ENCODE assay signal across 1 cellular context in genomic region chr16:71600822-71601221, GRCh38.
TF ChIP-seq lines count a peak whose summit lies in the region.

No MANE protein-coding gene starts in this region.

TF ChIP-seq in HepG2, 621 proteins besides CTCF, POLR2A, EP300 and RAD21 (continued from another document and continues in another):
- TF ChIP-seq TRAFD1 (CRISPR knock-in tag; IDR thresholded peaks at IDR 0.05; ENCODE audit: borderline replicate concordance) (no peak), UBTF (CRISPR knock-in tag; IDR thresholded peaks at IDR 0.05) (no peak), SMC3 (IDR thresholded peaks at IDR 0.05; ENCODE audit: low read length) (peak; percentile 75), ATF1 (CRISPR knock-in tag; IDR thresholded peaks at IDR 0.05) (no peak), ZNF446 (CRISPR knock-in tag; IDR thresholded peaks at IDR 0.05) (no peak), ZNF124 (CRISPR knock-in tag; IDR thresholded peaks at IDR 0.05) (no peak; the same call in 1 of the 2 replicates), STAG1 (CRISPR knock-in tag; IDR thresholded peaks at IDR 0.05) (peak; percentile 80), MNT (IDR thresholded peaks at IDR 0.05) (no peak), FOXA3 (CRISPR knock-in tag; IDR thresholded peaks at IDR 0.05) (0 out of 2 replicates have a peak, but pooled peaks have one; percentile 53), HCFC1 (IDR thresholded peaks at IDR 0.05; ENCODE audit: low read depth, low read length) (no peak), HNRNPL (IDR thresholded peaks at IDR 0.05; ENCODE audit: low read depth, low read length) (no peak), MXD1 (CRISPR knock-in tag; IDR thresholded peaks at IDR 0.05) (no peak), GRHL1 (CRISPR knock-in tag; conservative IDR thresholded peaks at IDR 0.05) (no peak), NFYB (CRISPR knock-in tag; IDR thresholded peaks at IDR 0.05) (no peak), POLR2G (IDR thresholded peaks at IDR 0.05; ENCODE audit: low read depth, low read length) (no peak), ZNF709 (CRISPR knock-in tag; IDR thresholded peaks at IDR 0.05) (no peak), ZBTB2 (CRISPR knock-in tag; IDR thresholded peaks at IDR 0.05; ENCODE audit: low read depth) (no peak), KAT7 (CRISPR knock-in tag; IDR thresholded peaks at IDR 0.05; ENCODE audit: borderline replicate concordance) (no peak), ZNF180 (CRISPR knock-in tag; IDR thresholded peaks at IDR 0.05; ENCODE audit: borderline replicate concordance, low read depth) (no peak), TCF7 (IDR thresholded peaks at IDR 0.05; ENCODE audit: low read depth) (no peak), ZNF878 (CRISPR knock-in tag; IDR thresholded peaks at IDR 0.05) (no peak), TFDP2 (CRISPR knock-in tag; IDR thresholded peaks at IDR 0.05) (no peak), ZNF547 (CRISPR knock-in tag; IDR thresholded peaks at IDR 0.05) (peak; percentile 29; the same call in 1 of the 2 replicates), FOXJ3 (CRISPR knock-in tag; IDR thresholded peaks at IDR 0.05; ENCODE audit: borderline replicate concordance) (no peak), NFRKB (IDR thresholded peaks at IDR 0.05) (no peak), IKZF5 (CRISPR knock-in tag; IDR thresholded peaks at IDR 0.05) (peak; percentile 45; the same call in 1 of the 2 replicates), ZNF121 (CRISPR knock-in tag; IDR thresholded peaks at IDR 0.05) (no peak), ZNF362 (CRISPR knock-in tag; IDR thresholded peaks at IDR 0.05; ENCODE audit: borderline replicate concordance) (peak; percentile 67; the same call in 1 of the 2 replicates), YEATS4 (CRISPR knock-in tag; IDR thresholded peaks at IDR 0.05; ENCODE audit: borderline replicate concordance) (no peak), TP53 (CRISPR knock-in tag; conservative IDR thresholded peaks at IDR 0.05) (no peak), E2F2 (CRISPR knock-in tag; IDR thresholded peaks at IDR 0.05; ENCODE audit: borderline replicate concordance) (no peak), KLF15 (CRISPR knock-in tag; IDR thresholded peaks at IDR 0.05; ENCODE audit: borderline replicate concordance) (no peak), ZBTB1 (CRISPR knock-in tag; IDR thresholded peaks at IDR 0.05; ENCODE audit: borderline replicate concordance) (no peak), CBFB (CRISPR knock-in tag; IDR thresholded peaks at IDR 0.05) (no peak), NR3C1 (CRISPR knock-in tag; IDR thresholded peaks at IDR 0.05) (no peak), GPN1 (CRISPR knock-in tag; IDR thresholded peaks at IDR 0.05; ENCODE audit: borderline replicate concordance) (no peak), ZNF550 (CRISPR knock-in tag; IDR thresholded peaks at IDR 0.05; ENCODE audit: borderline replicate concordance) (no peak), DNMT1 (CRISPR knock-in tag; IDR thresholded peaks at IDR 0.05) (no peak), FIP1L1 (IDR thresholded peaks at IDR 0.05; ENCODE audit: borderline replicate concordance, insufficient read depth, low read depth, low read length) (no peak), ARID3A (IDR thresholded peaks at IDR 0.05; ENCODE audit: low read depth, low read length) (no peak), ZNF589 (CRISPR knock-in tag; conservative IDR thresholded peaks at IDR 0.05) (no peak), ELF1 (CRISPR knock-in tag; IDR thresholded peaks at IDR 0.05) (no peak), TCF12 (IDR thresholded peaks at IDR 0.05) (no peak), TCF12 (CRISPR knock-in tag; IDR thresholded peaks at IDR 0.05) (no peak), ZNF598 (CRISPR knock-in tag; IDR thresholded peaks at IDR 0.05; ENCODE audit: borderline replicate concordance) (no peak), DMTF1 (CRISPR knock-in tag; IDR thresholded peaks at IDR 0.05) (no peak), FOXA1 (IDR thresholded peaks at IDR 0.05) (no peak), FOXA1 (CRISPR knock-in tag; IDR thresholded peaks at IDR 0.05) (0 out of 2 replicates have a peak, but pooled peaks have one; percentile 14), TOE1 (CRISPR knock-in tag; IDR thresholded peaks at IDR 0.05) (no peak), THAP11 (CRISPR knock-in tag; IDR thresholded peaks at IDR 0.05) (no peak), NAIF1 (CRISPR knock-in tag; IDR thresholded peaks at IDR 0.05; ENCODE audit: borderline replicate concordance) (no peak)
